8 cellular contexts compared by ENCODE assay signal in the genomic region with DNA sequence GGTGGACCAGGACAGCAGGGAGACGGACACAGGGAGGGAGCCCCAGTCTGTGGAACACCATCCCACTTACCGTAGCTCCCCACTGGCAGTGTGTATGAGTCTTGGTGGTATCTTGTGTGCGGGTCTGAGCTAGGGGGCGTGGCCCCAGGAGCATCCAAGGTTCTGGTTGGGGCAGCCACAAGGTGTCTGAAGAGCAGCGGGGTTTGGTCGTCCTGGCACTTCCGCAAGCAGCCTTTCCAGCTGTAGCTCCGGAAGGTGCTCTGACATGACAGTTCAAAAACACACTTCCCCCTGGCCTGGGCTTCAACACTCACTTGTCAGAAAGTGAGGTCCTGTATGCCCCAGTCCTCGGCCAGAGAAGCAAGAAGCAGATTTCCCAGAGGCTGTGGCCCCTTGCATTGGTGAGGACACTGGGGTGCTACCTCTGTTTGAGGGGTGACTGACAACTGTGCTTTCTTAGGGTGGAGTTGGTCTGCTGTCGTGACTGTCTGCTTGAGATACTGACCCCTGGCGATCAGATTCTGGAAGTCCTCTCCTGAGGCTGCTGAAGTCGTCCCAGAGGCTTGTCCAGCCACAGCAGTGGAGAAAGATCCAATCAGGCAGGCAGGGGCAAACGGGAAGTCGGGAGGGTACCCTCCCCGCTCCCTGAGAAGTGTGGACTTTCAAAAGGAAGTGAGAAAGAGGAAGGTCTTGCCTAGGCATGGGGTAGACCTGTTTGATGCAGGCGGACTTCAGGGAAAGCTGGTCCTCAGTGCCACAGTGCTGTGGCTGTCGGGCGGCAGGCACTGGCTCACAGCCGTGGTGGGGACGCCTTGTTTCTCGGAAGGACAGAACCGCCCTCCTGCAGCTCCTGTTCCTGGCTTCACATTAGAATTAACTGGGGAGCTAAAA. TPM values are rescaled to one million over a fixed set of nuclear protein-coding genes. Genes with fewer than 3 reads are reported as not detected.
A peak's percentile ranks its signal among the peaks of the same experiment; 100 is the strongest.
DNase-seq lines count a peak whose midpoint lies in the region; TF ChIP-seq lines count a peak whose summit lies in the region.

No MANE protein-coding gene starts in this region.

- POLR2A ChIA-PET in HEK293T (lab: Yijun Ruan, JAX): interaction anchor here (1.2 kb wide), 1 partner anchor 12 kb away, joined by 7 read pairs; no protein-coding TSS in a partner anchor

- H3K27me3 Mint-ChIP-seq in activated naive CD4-positive, alpha-beta T cell treated with anti-CD3 and anti-CD28 coated beads, Interleukin-2, amount 10 ng/mL, durations not matched to agents 7 days and 5 days: no peaks in the 10 kb centered on the region
- no peaks in the 10 kb centered on the region for H3K27me3 Mint-ChIP-seq in osteocyte (ENCODE audit: unreplicated experiment)

- TF ChIP-seq CTCF in osteocyte (IDR thresholded peaks at IDR 0.05): peak; percentile 72

- H3K27ac Mint-ChIP-seq in activated naive CD4-positive, alpha-beta T cell treated with anti-CD3 and anti-CD28 coated beads, Interleukin-2, amount 10 ng/mL, durations not matched to agents 7 days and 5 days: peak overlapping the region; percentile 80
- H3K27ac Mint-ChIP-seq in osteocyte (ENCODE audit: unreplicated experiment): no peak overlapping the region

- DNase-seq in activated T-cell treated with anti-CD3 and anti-CD28 coated beads for 1 hour (ENCODE audit: low read depth): peak; percentile 28
- DNase-seq in activated T-cell treated with anti-CD3 and anti-CD28 coated beads for 4 hours: no peak
- DNase-seq in HEK293T (ENCODE audit: extremely low spot score): peak; percentile 54
- DNase-seq in NAMALWA (ENCODE audit: low spot score): peak; percentile 78
- DNase-seq in activated naive CD4-positive, alpha-beta T cell treated with anti-CD3 and anti-CD28 coated beads, Interleukin-2, amount 10 ng/mL, durations not matched to agents 7 days and 5 days: peak; percentile 70
- peak in 41 of 42 donors; percentile 48 to 88 (median 75) for DNase-seq in head of caudate nucleus
- DNase-seq in osteocyte (ENCODE audit: extremely low spot score, unreplicated experiment): no peak
- no peak for DNase-seq in DMS153 treated with DMSO at 0.1 percent for 48 hours (lab: John Stamatoyannopoulos, UW; ENCODE audit: unreplicated experiment)

- H3K36me3 Mint-ChIP-seq in activated naive CD4-positive, alpha-beta T cell treated with anti-CD3 and anti-CD28 coated beads, Interleukin-2, amount 10 ng/mL, durations not matched to agents 7 days and 5 days: peaks cover 38% of the 10 kb centered on the region
- H3K36me3 Mint-ChIP-seq in osteocyte (ENCODE audit: unreplicated experiment): peaks cover 2% of the 10 kb centered on the region

- intact Hi-C loops in head of caudate nucleus (cut with DNase I): loop anchor here (5.0 kb wide), 1 partner anchor 39 kb away; no protein-coding TSS in a partner anchor

- CTCF ChIA-PET in HEK293T (lab: Yijun Ruan, JAX): interaction anchor here (0.6 to 1.2 kb wide), 6 partner anchors 12 to 251 kb away, joined by 3 to 4 read pairs (median 3); no protein-coding TSS in a partner anchor
- CTCF ChIA-PET in activated naive CD4-positive, alpha-beta T cell treated with anti-CD3 and anti-CD28 coated beads, Interleukin-2, amount 10 ng/mL, durations not matched to agents 7 days and 5 days (lab: Charles Lee): interaction anchor here (0.7 to 6.6 kb wide), 18 partner anchors 11 to 255 kb away, joined by 3 to 53 read pairs (median 6); partner anchors contain the start of gene PFKFB3

- H3K4me1 Mint-ChIP-seq in activated naive CD4-positive, alpha-beta T cell treated with anti-CD3 and anti-CD28 coated beads, Interleukin-2, amount 10 ng/mL, durations not matched to agents 7 days and 5 days: peaks cover 62% of the 10 kb centered on the region
- H3K4me1 Mint-ChIP-seq in osteocyte (ENCODE audit: unreplicated experiment): peaks cover 17% of the 10 kb centered on the region

- peak overlapping the region; percentile 51 for H3K4me3 Mint-ChIP-seq in activated naive CD4-positive, alpha-beta T cell treated with anti-CD3 and anti-CD28 coated beads, Interleukin-2, amount 10 ng/mL, durations not matched to agents 7 days and 5 days
- H3K4me3 Mint-ChIP-seq in osteocyte (ENCODE audit: unreplicated experiment): no peak overlapping the region

- no peaks in the 10 kb centered on the region for H3K9me3 Mint-ChIP-seq in activated naive CD4-positive, alpha-beta T cell treated with anti-CD3 and anti-CD28 coated beads, Interleukin-2, amount 10 ng/mL, durations not matched to agents 7 days and 5 days
- no peaks in the 10 kb centered on the region for H3K9me3 Mint-ChIP-seq in osteocyte (ENCODE audit: unreplicated experiment)

TF ChIP-seq in HEK293T, 16 proteins besides CTCF, POLR2A, EP300 and RAD21:
- TF ChIP-seq PKNOX1 (IDR thresholded peaks at IDR 0.05) (no peak), FOXA1 (IDR thresholded peaks at IDR 0.05) (no peak), NFRKB (IDR thresholded peaks at IDR 0.05) (no peak), HDGF (IDR thresholded peaks at IDR 0.05; ENCODE audit: borderline replicate concordance) (no peak), FOXK2 (IDR thresholded peaks at IDR 0.05) (no peak), CTBP1 (IDR thresholded peaks at IDR 0.05; ENCODE audit: borderline replicate concordance) (no peak), SUZ12 (IDR thresholded peaks at IDR 0.05) (no peak), LEF1 (IDR thresholded peaks at IDR 0.05; ENCODE audit: borderline replicate concordance) (no peak), TARDBP (IDR thresholded peaks at IDR 0.05) (no peak), SP1 (IDR thresholded peaks at IDR 0.05) (no peak), L3MBTL2 (conservative IDR thresholded peaks at IDR 0.05) (no peak), ARNT (IDR thresholded peaks at IDR 0.05) (no peak), ELF4 (IDR thresholded peaks at IDR 0.05) (no peak), BHLHE40 (IDR thresholded peaks at IDR 0.05; ENCODE audit: borderline replicate concordance) (no peak), ZNF384 (IDR thresholded peaks at IDR 0.05) (no peak), FOXM1 (IDR thresholded peaks at IDR 0.05; ENCODE audit: borderline replicate concordance) (no peak)

RNA-seq across cellular contexts. Expression of gene PFKFB3, which starts 51.4 kb away (rescaled TPM):
- 34.2 and 37.9 TPM in 2 replicates for total RNA-seq in osteocyte

Comparison
In these comparisons a context has a peak if more than half of its experiments do, and no peak if none do; other contexts are left out.
1. DNase-seq: peak in activated T-cell treated with anti-CD3 and anti-CD28 coated beads for 1 hour (single experiment), HEK293T (single experiment), NAMALWA (single experiment), activated naive CD4-positive, alpha-beta T cell treated with anti-CD3 and anti-CD28 coated beads, Interleukin-2, amount 10 ng/mL, durations not matched to agents 7 days and 5 days (single experiment) and head of caudate nucleus (41 of 42); none in activated T-cell treated with anti-CD3 and anti-CD28 coated beads for 4 hours (single experiment), osteocyte (single experiment) and DMS153 treated with DMSO at 0.1 percent for 48 hours (single experiment).